In genomic region chr13:51643882-51644281, GRCh38 we compare ENCODE assay signal across 9 cellular contexts. TPM values are rescaled to one million over a fixed set of nuclear protein-coding genes. Genes with fewer than 3 reads are reported as not detected.
DNase-seq lines count a peak whose midpoint lies in the region; ATAC-seq, FAIRE-seq and TF ChIP-seq lines count a peak whose summit lies in the region.
"Had no signal": no experiment of that assay in that cellular context is flagged by ENCODE, and none has a peak within 500 bp of the region (broad histone marks: within the 10 kb centered on the region; RNA-seq: fewer than 3 reads in every experiment).

No MANE protein-coding gene starts in this region.

- no peaks in the 10 kb centered on the region for H3K36me3 Mint-ChIP-seq in activated T-cell treated with anti-CD3 and anti-CD28 coated beads, Interleukin-2, amount 50 U/mL, for 4 hours (ENCODE audit: insufficient read depth)
- peaks cover 5% of the 10 kb centered on the region for H3K36me3 Mint-ChIP-seq in stimulated activated effector memory CD8-positive, alpha-beta T cell treated with anti-CD3 and anti-CD28 coated beads, Interleukin-12 subunit alpha, Interleukin-12 subunit beta, amount 100 ng/mL, for 72 hours

- peak overlapping the region; percentile 93 for H3K27ac Mint-ChIP-seq in stimulated activated effector memory CD8-positive, alpha-beta T cell treated with anti-CD3 and anti-CD28 coated beads, Interleukin-12 subunit alpha, Interleukin-12 subunit beta, amount 100 ng/mL, for 72 hours

- POLR2A ChIA-PET in RWPE1 (lab: Yijun Ruan, JAX; ENCODE audit: low non-redundant PET) = no interaction called here

- H3K27me3 Mint-ChIP-seq in activated T-cell treated with anti-CD3 and anti-CD28 coated beads, Interleukin-2, amount 50 U/mL, for 4 hours (ENCODE audit: low read depth) = no peaks in the 10 kb centered on the region

- CTCF ChIA-PET in RWPE1 (lab: Yijun Ruan, JAX) = no interaction called here

- DNase-seq in activated T-cell treated with anti-CD3 and anti-CD28 coated beads, Interleukin-2, amount 50 U/mL, for 4 hours = no peak
- DNase-seq in activated T-cell treated with anti-CD3 and anti-CD28 coated beads, Interleukin-2, amount 50 U/mL, for 1 hour = no peak
- DNase-seq in RWPE1 (ENCODE audit: low spot score) (peak; percentile 73), frontal cortex (ENCODE audit: low spot score in 2 of 2) (no peak), C1 segment of cervical spinal cord (lab: John Stamatoyannopoulos, UW) (no peak)
- DNase-seq in stimulated activated effector memory CD8-positive, alpha-beta T cell treated with anti-CD3 and anti-CD28 coated beads, Interleukin-12 subunit alpha, Interleukin-12 subunit beta, amount 100 ng/mL, for 72 hours (ENCODE audit: low spot score in 2 of 2) = no peak
- DNase-seq: GDM1 had no signal

- no peak for FAIRE-seq in frontal cortex (lab: Jason Lieb, UNC)

- H3K27ac ChIP-seq in RWPE1 = peak overlapping the region; percentile 94; the same call in 1 of the 2 replicates

- H3K4me3 Mint-ChIP-seq in activated T-cell treated with anti-CD3 and anti-CD28 coated beads, Interleukin-2, amount 50 U/mL, for 4 hours = peak overlapping the region; percentile 37
- no peak overlapping the region for H3K4me3 Mint-ChIP-seq in stimulated activated effector memory CD8-positive, alpha-beta T cell treated with anti-CD3 and anti-CD28 coated beads, Interleukin-12 subunit alpha, Interleukin-12 subunit beta, amount 100 ng/mL, for 72 hours

- H3K9me3 Mint-ChIP-seq in activated T-cell treated with anti-CD3 and anti-CD28 coated beads, Interleukin-2, amount 50 U/mL, for 4 hours = no peaks in the 10 kb centered on the region
- no peaks in the 10 kb centered on the region for H3K9me3 Mint-ChIP-seq in stimulated activated effector memory CD8-positive, alpha-beta T cell treated with anti-CD3 and anti-CD28 coated beads, Interleukin-12 subunit alpha, Interleukin-12 subunit beta, amount 100 ng/mL, for 72 hours

- ATAC-seq in activated T-cell treated with anti-CD3 and anti-CD28 coated beads, Interleukin-2, amount 50 U/mL, for 4 hours = no peak
- peak; percentile 47 for ATAC-seq in esophagus mucosa
- no peak for ATAC-seq in stimulated activated effector memory CD8-positive, alpha-beta T cell treated with anti-CD3 and anti-CD28 coated beads, Interleukin-12 subunit alpha, Interleukin-12 subunit beta, amount 100 ng/mL, for 72 hours
- ATAC-seq in HG03565 (IDR thresholded peaks at IDR 0.05; ENCODE audit: unreplicated experiment) = no peak

- no peak for TF ChIP-seq CTCF in RWPE1 (conservative IDR thresholded peaks at IDR 0.05; ENCODE audit: low read depth)

- H3K4me1 Mint-ChIP-seq in activated T-cell treated with anti-CD3 and anti-CD28 coated beads, Interleukin-2, amount 50 U/mL, for 4 hours (ENCODE audit: low read depth) = peaks cover 51% of the 10 kb centered on the region
- H3K4me1 Mint-ChIP-seq in stimulated activated effector memory CD8-positive, alpha-beta T cell treated with anti-CD3 and anti-CD28 coated beads, Interleukin-12 subunit alpha, Interleukin-12 subunit beta, amount 100 ng/mL, for 72 hours = peaks cover 40% of the 10 kb centered on the region

RNA-seq across cellular contexts. Expression of gene WDFY2, which starts 59.6 kb away (rescaled TPM):
- 1 to 10 TPM; 4.9 to 6.7 (median 6.3) TPM for total RNA-seq in activated T-cell treated with anti-CD3 and anti-CD28 coated beads, Interleukin-2, amount 50 U/mL, for 4 hours
- total RNA-seq in esophagus mucosa (15.9 TPM), frontal cortex (4.9 TPM)
